9 cellular contexts compared by ENCODE assay signal in the genomic region with DNA sequence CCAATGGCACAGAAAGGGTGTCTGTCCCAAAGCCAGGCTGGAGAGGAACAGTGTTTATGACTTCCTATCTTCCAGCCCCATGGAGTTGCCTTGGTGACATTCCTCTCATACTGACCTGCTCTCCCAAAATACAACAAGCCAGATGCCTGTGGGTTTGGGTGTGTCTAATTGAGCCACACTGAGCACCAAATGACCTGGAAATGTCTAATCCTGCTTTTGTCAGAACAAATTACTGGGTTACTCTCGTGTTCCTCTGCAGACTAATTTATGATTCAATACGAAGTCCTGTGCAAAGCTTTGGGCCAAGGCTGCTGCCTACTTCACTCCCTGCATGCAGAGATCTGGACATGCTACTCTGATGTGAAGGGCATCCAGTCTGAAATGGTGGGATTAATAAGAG.
DNase-seq lines count a peak whose midpoint lies in the region; ATAC-seq and TF ChIP-seq lines count a peak whose summit lies in the region.
"Had no signal": no experiment of that assay in that cellular context is flagged by ENCODE, and none has a peak within 500 bp of the region (broad histone marks: within the 10 kb centered on the region; RNA-seq: fewer than 3 reads in every experiment).

No MANE protein-coding gene starts in this region.

- no peak overlapping the region for H3K27ac Mint-ChIP-seq in activated T-helper 17 cell treated with anti-CD3 and anti-CD28 coated beads, Interleukin-2, amount 50 U/mL, for 72 hours
- no peak overlapping the region for H3K27ac Mint-ChIP-seq in stimulated activated naive CD8-positive, alpha-beta T cell treated with anti-CD3 and anti-CD28 coated beads, Interleukin-15, amount 100 ng/mL, for 72 hours
- H3K27ac Mint-ChIP-seq in activated T-helper 2 cell treated with anti-CD3 and anti-CD28 coated beads, Interferon-gamma antibody, Interleukin-2, Interleukin-4, amounts not matched to agents 10 μg/mL and 5 μg/mL and 100 μg/mL, durations not matched to agents 14 hours and 24 hours and 36 hours, result no peak overlapping the region

- no peaks in the 10 kb centered on the region for H3K4me1 Mint-ChIP-seq in activated T-helper 17 cell treated with anti-CD3 and anti-CD28 coated beads, Interleukin-2, amount 50 U/mL, for 72 hours
- H3K4me1 Mint-ChIP-seq in stimulated activated naive CD8-positive, alpha-beta T cell treated with anti-CD3 and anti-CD28 coated beads, Interleukin-15, amount 100 ng/mL, for 72 hours, result no peaks in the 10 kb centered on the region
- H3K4me1 Mint-ChIP-seq in activated T-helper 2 cell treated with anti-CD3 and anti-CD28 coated beads, Interferon-gamma antibody, Interleukin-2, Interleukin-4, amounts not matched to agents 10 μg/mL and 5 μg/mL and 100 μg/mL, durations not matched to agents 14 hours and 24 hours and 36 hours (ENCODE audit: low read depth), result no peaks in the 10 kb centered on the region

- peaks cover 6% of the 10 kb centered on the region for H3K27me3 Mint-ChIP-seq in activated T-helper 17 cell treated with anti-CD3 and anti-CD28 coated beads, Interleukin-2, amount 50 U/mL, for 72 hours
- H3K27me3 Mint-ChIP-seq in stimulated activated naive CD8-positive, alpha-beta T cell treated with anti-CD3 and anti-CD28 coated beads, Interleukin-15, amount 100 ng/mL, for 72 hours, result peaks cover 7% of the 10 kb centered on the region
- H3K27me3 Mint-ChIP-seq in activated T-helper 2 cell treated with anti-CD3 and anti-CD28 coated beads, Interferon-gamma antibody, Interleukin-2, Interleukin-4, amounts not matched to agents 10 μg/mL and 5 μg/mL and 100 μg/mL, durations not matched to agents 14 hours and 24 hours and 36 hours (ENCODE audit: low read depth), result peaks cover 8% of the 10 kb centered on the region

- no peak overlapping the region for H3K4me3 Mint-ChIP-seq in activated T-helper 17 cell treated with anti-CD3 and anti-CD28 coated beads, Interleukin-2, amount 50 U/mL, for 72 hours
- no peak overlapping the region for H3K4me3 Mint-ChIP-seq in stimulated activated naive CD8-positive, alpha-beta T cell treated with anti-CD3 and anti-CD28 coated beads, Interleukin-15, amount 100 ng/mL, for 72 hours
- no peak overlapping the region for H3K4me3 Mint-ChIP-seq in activated T-helper 2 cell treated with anti-CD3 and anti-CD28 coated beads, Interferon-gamma antibody, Interleukin-2, Interleukin-4, amounts not matched to agents 10 μg/mL and 5 μg/mL and 100 μg/mL, durations not matched to agents 14 hours and 24 hours and 36 hours (ENCODE audit: low read depth)

- CTCF ChIA-PET in RWPE1 (lab: Yijun Ruan, JAX), result interaction anchor here (0.7 to 1.3 kb wide), 2 partner anchors 9 to 212 kb away, joined by 3 to 5 read pairs; no protein-coding TSS in a partner anchor

- TF ChIP-seq CTCF in RWPE1 (conservative IDR thresholded peaks at IDR 0.05; ENCODE audit: low read depth), result no peak
- no peak for TF ChIP-seq CTCF in fibroblast of villous mesenchyme (IDR thresholded peaks at IDR 0.05; ENCODE audit: insufficient read depth, low read depth, low read length)
- TF ChIP-seq CTCF in retinal pigment epithelial cell (conservative IDR thresholded peaks at IDR 0.05; ENCODE audit: low read depth, low read length), result no peak

- no peak overlapping the region for H3K4me3 ChIP-seq in fibroblast of villous mesenchyme (ENCODE audit: low read depth, low read length)
- H3K4me3 ChIP-seq in retinal pigment epithelial cell (ENCODE audit: low read length), result no peak overlapping the region

- POLR2A ChIA-PET in RWPE1 (lab: Yijun Ruan, JAX; ENCODE audit: low non-redundant PET), result no interaction called here

- no peaks in the 10 kb centered on the region for H3K9me3 Mint-ChIP-seq in activated T-helper 17 cell treated with anti-CD3 and anti-CD28 coated beads, Interleukin-2, amount 50 U/mL, for 72 hours
- H3K9me3 Mint-ChIP-seq in stimulated activated naive CD8-positive, alpha-beta T cell treated with anti-CD3 and anti-CD28 coated beads, Interleukin-15, amount 100 ng/mL, for 72 hours, result peaks cover 7 to 9% of the 10 kb centered on the region in 2 donors
- peaks cover 7% of the 10 kb centered on the region for H3K9me3 Mint-ChIP-seq in activated T-helper 2 cell treated with anti-CD3 and anti-CD28 coated beads, Interferon-gamma antibody, Interleukin-2, Interleukin-4, amounts not matched to agents 10 μg/mL and 5 μg/mL and 100 μg/mL, durations not matched to agents 14 hours and 24 hours and 36 hours

- intact Hi-C loops in activated T-helper 2 cell treated with anti-CD3 and anti-CD28 coated beads, Interferon-gamma antibody, Interleukin-2, Interleukin-4, amounts not matched to agents 10 μg/mL and 5 μg/mL and 100 μg/mL, durations not matched to agents 14 hours and 24 hours and 36 hours (cut with micrococcal nuclease), result no loop called here

- H3K36me3 Mint-ChIP-seq in activated T-helper 17 cell treated with anti-CD3 and anti-CD28 coated beads, Interleukin-2, amount 50 U/mL, for 72 hours (ENCODE audit: low read depth), result no peaks in the 10 kb centered on the region
- no peaks in the 10 kb centered on the region for H3K36me3 Mint-ChIP-seq in activated T-helper 2 cell treated with anti-CD3 and anti-CD28 coated beads, Interferon-gamma antibody, Interleukin-2, Interleukin-4, amounts not matched to agents 10 μg/mL and 5 μg/mL and 100 μg/mL, durations not matched to agents 14 hours and 24 hours and 36 hours (ENCODE audit: low read depth)

- H3K27ac ChIP-seq in RWPE1, result no peak overlapping the region

- DNase-seq in EL (peak; percentile 72), RWPE1 (ENCODE audit: low spot score) (peak; percentile 45), fibroblast of villous mesenchyme (ENCODE audit: low read depth) (peak; percentile 85), retinal pigment epithelial cell (ENCODE audit: low read depth) (peak; percentile 83), superior temporal gyrus (ENCODE audit: extremely low spot score) (no peak)
- DNase-seq in stimulated activated naive CD8-positive, alpha-beta T cell treated with anti-CD3 and anti-CD28 coated beads, Interleukin-15, amount 100 ng/mL, for 72 hours, result no peak
- no peak for DNase-seq in activated T-helper 2 cell treated with anti-CD3 and anti-CD28 coated beads, Interferon-gamma antibody, Interleukin-2, Interleukin-4, amounts not matched to agents 10 μg/mL and 5 μg/mL and 100 μg/mL, durations not matched to agents 14 hours and 24 hours and 36 hours (ENCODE audit: low spot score)
- DNase-seq: activated naive CD4-positive, alpha-beta T cell treated with anti-CD3 and anti-CD28 coated beads, Interleukin-2, amount 50 U/mL, for 16 hours had no signal

- no peak for ATAC-seq in activated T-helper 17 cell treated with anti-CD3 and anti-CD28 coated beads, Interleukin-2, amount 50 U/mL, for 72 hours (replicated peaks)
- ATAC-seq in stimulated activated naive CD8-positive, alpha-beta T cell treated with anti-CD3 and anti-CD28 coated beads, Interleukin-15, amount 100 ng/mL, for 72 hours, result no peak

Comparison
In these comparisons a context has a peak if more than half of its experiments do, and no peak if none do; other contexts are left out.
1. DNase-seq: peak in EL (single experiment), RWPE1 (single experiment), fibroblast of villous mesenchyme (single experiment) and retinal pigment epithelial cell (single experiment); none in stimulated activated naive CD8-positive, alpha-beta T cell treated with anti-CD3 and anti-CD28 coated beads, Interleukin-15, amount 100 ng/mL, for 72 hours (0 of 2), superior temporal gyrus (single experiment) and activated T-helper 2 cell treated with anti-CD3 and anti-CD28 coated beads, Interferon-gamma antibody, Interleukin-2, Interleukin-4, amounts not matched to agents 10 μg/mL and 5 μg/mL and 100 μg/mL, durations not matched to agents 14 hours and 24 hours and 36 hours (single experiment).